Comparison of ENCODE assay signal across 22 cellular contexts in genomic region chr2:103823847-103824246, GRCh38.
DNase-seq lines count a peak whose midpoint lies in the region; ATAC-seq and TF ChIP-seq lines count a peak whose summit lies in the region.
"Had no signal": no experiment of that assay in that cellular context is flagged by ENCODE, and none has a peak within 500 bp of the region (broad histone marks: within the 10 kb centered on the region; RNA-seq: fewer than 3 reads in every experiment).

No MANE protein-coding gene starts in this region.

- H3K27me3 ChIP-seq in brain microvascular endothelial cell (replicated peaks): no peaks in the 10 kb centered on the region
- no peaks in the 10 kb centered on the region for H3K27me3 ChIP-seq in Peyer's patch
- H3K27me3 ChIP-seq: MG63, testis had no signal

- no peaks in the 10 kb centered on the region for H3K36me3 Mint-ChIP-seq in Calu3 (ENCODE audit: insufficient read depth, unreplicated experiment)

- no peak overlapping the region for H3K4me3 Mint-ChIP-seq in Calu3 (ENCODE audit: low read depth, unreplicated experiment)
- H3K4me3 Mint-ChIP-seq: activated CD8-positive, alpha-beta T cell treated with anti-CD3 and anti-CD28 coated beads for 36 hours; activated T-cell treated with anti-CD3 and anti-CD28 coated beads, Interleukin-2, amount 50 U/mL, for 72 hours had no signal

- no peaks in the 10 kb centered on the region for H3K9me3 ChIP-seq in Peyer's patch
- H3K9me3 ChIP-seq: MG63, testis had no signal

- intact Hi-C loops in Calu3 (cut with micrococcal nuclease; ENCODE audit: unreplicated experiment): no loop called here

- CTCF ChIA-PET in Calu3 (lab: Charles Lee): no interaction called here

- TF ChIP-seq CTCF in Calu3 (IDR thresholded peaks at IDR 0.05; ENCODE audit: unreplicated experiment) (no peak), brain microvascular endothelial cell (IDR thresholded peaks at IDR 0.05; ENCODE audit: low read depth, low read length, missing control alignments) (no peak), Peyer's patch (IDR thresholded peaks at IDR 0.05) (no peak)

- H3K27me3 Mint-ChIP-seq in Calu3 (ENCODE audit: unreplicated experiment): no peaks in the 10 kb centered on the region
- H3K27me3 Mint-ChIP-seq: activated CD8-positive, alpha-beta T cell treated with anti-CD3 and anti-CD28 coated beads for 36 hours had no signal

- H3K27ac Mint-ChIP-seq in Calu3 (ENCODE audit: unreplicated experiment): no peak overlapping the region
- H3K27ac Mint-ChIP-seq: activated CD8-positive, alpha-beta T cell treated with anti-CD3 and anti-CD28 coated beads for 36 hours; activated T-cell treated with anti-CD3 and anti-CD28 coated beads, Interleukin-2, amount 50 U/mL, for 72 hours had no signal

- H3K36me3 ChIP-seq in brain microvascular endothelial cell (replicated peaks) (no peaks in the 10 kb centered on the region), Peyer's patch (no peaks in the 10 kb centered on the region)
- H3K36me3 ChIP-seq: MG63, WERI-Rb-1 had no signal

- DNase-seq in Calu3: peak; percentile 25
- peak; percentile 54 for DNase-seq in LoVo (ENCODE audit: low spot score)
- DNase-seq in NCI-H748 treated with DMSO at 0.1 percent for 48 hours (lab: John Stamatoyannopoulos, UW): peak; percentile 85
- peak; percentile 3 for DNase-seq in iris pigment epithelial cell (ENCODE audit: low read depth)
- DNase-seq in brain microvascular endothelial cell: no peak
- no peak for DNase-seq in NCI-H1694 (lab: John Stamatoyannopoulos, UW)
- DNase-seq in Peyer's patch: no peak
- DNase-seq: activated CD8-positive, alpha-beta T cell treated with anti-CD3 and anti-CD28 coated beads for 36 hours; activated T-cell treated with anti-CD3 and anti-CD28 coated beads, Interleukin-2, amount 50 U/mL, for 72 hours; central memory CD4-positive, alpha-beta T cell; effector CD8-positive, alpha-beta T cell; hypothalamus; MG63; NCI-H524; stimulated activated CD4-positive, alpha-beta T cell treated with anti-CD3 and anti-CD28 coated beads, Interleukin-4, amount 100 ng/mL, for 4 hours; testis; WERI-Rb-1 had no signal

- in situ Hi-C loops in brain microvascular endothelial cell (cut with HindIII; ENCODE audit: low pct_ligation_motif_present, low sequenced_read_pairs): no loop called here

- ATAC-seq in GM18867 (IDR thresholded peaks at IDR 0.05; ENCODE audit: unreplicated experiment): no peak
- ATAC-seq: activated CD8-positive, alpha-beta T cell treated with anti-CD3 and anti-CD28 coated beads for 36 hours; activated T-cell treated with anti-CD3 and anti-CD28 coated beads, Interleukin-2, amount 50 U/mL, for 72 hours; HCT116; left lobe of liver; Panc1 had no signal

- H3K4me3 ChIP-seq in brain microvascular endothelial cell (ENCODE audit: low read depth, low read length): no peak overlapping the region
- no peak overlapping the region for H3K4me3 ChIP-seq in Peyer's patch
- H3K4me3 ChIP-seq: MG63, skin epidermis, testis had no signal

- no peak for TF ChIP-seq POLR2A in Peyer's patch (IDR thresholded peaks at IDR 0.05)

- BruUV-seq in Calu3 (replicated peaks; lab: Mats Ljungman, UMichigan): no TSS peak

- no peaks in the 10 kb centered on the region for H3K4me1 ChIP-seq in Peyer's patch
- H3K4me1 ChIP-seq: testis had no signal

- H3K4me1 Mint-ChIP-seq in Calu3 (ENCODE audit: low read depth, unreplicated experiment): no peaks in the 10 kb centered on the region

- H3K9me3 Mint-ChIP-seq in Calu3 (ENCODE audit: low read depth, unreplicated experiment): peaks cover 14% of the 10 kb centered on the region

- no peak overlapping the region for H3K27ac ChIP-seq in brain microvascular endothelial cell
- no peak overlapping the region for H3K27ac ChIP-seq in Peyer's patch
- H3K27ac ChIP-seq: skin epidermis, testis, WERI-Rb-1 had no signal

Comparison
In these comparisons a context has a peak if more than half of its experiments do, and no peak if none do; other contexts are left out.
1. DNase-seq: peak in Calu3 (single experiment), LoVo (single experiment), NCI-H748 treated with DMSO at 0.1 percent for 48 hours (single experiment) and iris pigment epithelial cell (single experiment); none in brain microvascular endothelial cell (single experiment), NCI-H1694 (single experiment) and Peyer's patch (0 of 3).